16 cellular contexts compared by ENCODE assay signal in genomic region chrX:39667746-39668507, GRCh38.
"Had no signal": no experiment of that assay in that cellular context is flagged by ENCODE, and none has a peak within 500 bp of the region (broad histone marks: within the 10 kb centered on the region; RNA-seq: fewer than 3 reads in every experiment).

No MANE protein-coding gene starts in this region.

- H3K27me3 Mint-ChIP-seq: naive thymus-derived CD8-positive, alpha-beta T cell had no signal

- H3K4me1 ChIP-seq: right lobe of liver had no signal

- ATAC-seq: activated CD4-positive, CD25-positive, alpha-beta regulatory T cell treated with anti-CD3 and anti-CD28 coated beads, Interleukin-2, amount 50 U/mL, for 24 hours; esophagus mucosa; mucosa of descending colon; naive thymus-derived CD8-positive, alpha-beta T cell; right lobe of liver had no signal

- H3K36me3 Mint-ChIP-seq: immature natural killer cell had no signal

- H3K27ac Mint-ChIP-seq: activated T-helper 2 cell treated with anti-CD3 and anti-CD28 coated beads, Interferon-gamma antibody, Interleukin-2, Interleukin-4, amounts not matched to agents 10 μg/mL and 5 μg/mL and 100 μg/mL, durations not matched to agents 14 hours and 24 hours and 36 hours; immature natural killer cell; naive thymus-derived CD8-positive, alpha-beta T cell; progenitor cell of endocrine pancreas had no signal

- H3K27ac ChIP-seq: brain microvascular endothelial cell, right lobe of liver had no signal

- DNase-seq: activated naive CD4-positive, alpha-beta T cell treated with anti-CD3 and anti-CD28 coated beads, Interleukin-2, amount 50 U/mL, for 16 hours; amygdala; dermis blood vessel endothelial cell; immature natural killer cell; left cardiac atrium; mucosa of descending colon; naive thymus-derived CD8-positive, alpha-beta T cell; right lobe of liver; stimulated activated CD4-positive, alpha-beta T cell treated with anti-CD3 and anti-CD28 coated beads, Interleukin-2, amount 100 ng/mL, for 48 hours; stimulated activated naive CD4-positive, alpha-beta T cell treated with Interleukin-2 at 50 U/mL for 16 hours had no signal

- H3K36me3 ChIP-seq: brain microvascular endothelial cell, right lobe of liver had no signal

- H3K4me1 Mint-ChIP-seq: immature natural killer cell; naive thymus-derived CD8-positive, alpha-beta T cell had no signal

- H3K4me3 Mint-ChIP-seq: immature natural killer cell; naive thymus-derived CD8-positive, alpha-beta T cell had no signal

- H3K4me3 ChIP-seq: lung, mucosa of descending colon, right lobe of liver had no signal

- H3K9me3 Mint-ChIP-seq: activated T-helper 2 cell treated with anti-CD3 and anti-CD28 coated beads, Interferon-gamma antibody, Interleukin-2, Interleukin-4, amounts not matched to agents 10 μg/mL and 5 μg/mL and 100 μg/mL, durations not matched to agents 14 hours and 24 hours and 36 hours; immature natural killer cell had no signal

- H3K27me3 ChIP-seq: brain microvascular endothelial cell, right lobe of liver had no signal

- H3K9me3 ChIP-seq: mucosa of descending colon, right lobe of liver had no signal
